In genomic region chr20:51348866-51349265, GRCh38 we compare ENCODE assay signal across 20 cellular contexts.
"Had no signal": no experiment of that assay in that cellular context is flagged by ENCODE, and none has a peak within 500 bp of the region (broad histone marks: within the 10 kb centered on the region; RNA-seq: fewer than 3 reads in every experiment).

No MANE protein-coding gene starts in this region.

- H3K27ac Mint-ChIP-seq: dendritic cell treated with granulocyte-macrophage colony-stimulating factor and Interleukin-4, amounts not matched to agents 40 ng/mL and 50 ng/mL, for 4 days; effector memory CD8-positive, alpha-beta T cell; naive thymus-derived CD8-positive, alpha-beta T cell; progenitor cell of endocrine pancreas; type B pancreatic cell had no signal

- H3K9me3 ChIP-seq: esophagus muscularis mucosa, gastrocnemius medialis, heart right ventricle, neutrophil, ovary, suprapubic skin, thyroid gland had no signal

- H3K4me3 Mint-ChIP-seq: dendritic cell treated with granulocyte-macrophage colony-stimulating factor and Interleukin-4, amounts not matched to agents 40 ng/mL and 50 ng/mL, for 4 days; effector memory CD8-positive, alpha-beta T cell; naive thymus-derived CD8-positive, alpha-beta T cell; type B pancreatic cell had no signal

- H3K27me3 ChIP-seq: esophagus muscularis mucosa, gastrocnemius medialis, neutrophil, ovary, suprapubic skin, thyroid gland had no signal

- DNase-seq: effector memory CD8-positive, alpha-beta T cell; gastrocnemius medialis; heart right ventricle; hypothalamus; kidney glomerular epithelial cell; mammary epithelial cell; naive thymus-derived CD8-positive, alpha-beta T cell; ovary; right cardiac atrium; stimulated activated CD4-positive, alpha-beta T cell treated with anti-CD3 and anti-CD28 coated beads, Interleukin-2, amount 100 ng/mL, for 48 hours; stimulated activated naive CD8-positive, alpha-beta T cell treated with anti-CD3 and anti-CD28 coated beads, Interleukin-15, Interleukin-2, amounts not matched to agents 100 U/mL and 50 U/mL, for 24 hours; thyroid gland had no signal

- H3K4me1 ChIP-seq: esophagus muscularis mucosa, gastrocnemius medialis, heart right ventricle, thyroid gland had no signal

- H3K4me3 ChIP-seq: esophagus muscularis mucosa, gastrocnemius medialis, heart right ventricle, ovary, smooth muscle cell, suprapubic skin, thyroid gland had no signal

- H3K4me2 ChIP-seq: smooth muscle cell had no signal

- H3K36me3 Mint-ChIP-seq: type B pancreatic cell had no signal

- H3K27me3 Mint-ChIP-seq: effector memory CD8-positive, alpha-beta T cell had no signal

- H3K36me3 ChIP-seq: esophagus muscularis mucosa, gastrocnemius medialis, heart right ventricle, neutrophil, ovary, suprapubic skin, thyroid gland had no signal

- H3K4me1 Mint-ChIP-seq: naive thymus-derived CD8-positive, alpha-beta T cell had no signal

- H3K27ac ChIP-seq: epithelial cell of prostate, esophagus muscularis mucosa, gastrocnemius medialis, heart right ventricle, neutrophil, ovary, suprapubic skin, thyroid gland had no signal

- H3K9me3 Mint-ChIP-seq: effector memory CD8-positive, alpha-beta T cell had no signal
